Comparison of ENCODE assay signal across 10 cellular contexts in the genomic region with DNA sequence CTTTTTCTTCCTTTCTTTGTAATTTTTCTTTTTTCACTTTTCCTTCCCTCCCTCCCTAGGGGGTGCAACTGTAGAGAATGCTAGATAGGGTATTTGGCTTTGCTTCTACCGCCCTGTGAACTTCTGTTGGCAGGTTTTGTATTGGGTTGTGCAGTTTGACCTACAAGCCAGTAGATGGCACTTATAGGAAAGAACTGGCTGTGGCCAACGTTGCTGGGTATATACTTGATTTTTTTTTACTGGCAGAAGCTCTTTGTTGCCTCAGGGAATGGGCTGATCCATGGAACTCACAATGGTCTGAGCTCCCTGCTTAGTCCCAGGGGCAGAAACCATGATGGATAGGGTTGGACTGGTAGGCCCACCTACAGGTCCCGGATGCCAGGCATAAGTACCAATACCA.
A peak's percentile ranks its signal among the peaks of the same experiment; 100 is the strongest.
DNase-seq lines count a peak whose midpoint lies in the region; ATAC-seq and TF ChIP-seq lines count a peak whose summit lies in the region.
"Had no signal": no experiment of that assay in that cellular context is flagged by ENCODE, and none has a peak within 500 bp of the region (broad histone marks: within the 10 kb centered on the region; RNA-seq: fewer than 3 reads in every experiment).

No MANE protein-coding gene starts in this region.

- WGBS in thyroid gland, 2 donors = 52 to 61% methylated on average over 3 of the region's 3 CpGs

- no peak for TF ChIP-seq POLR2A in thyroid gland (IDR thresholded peaks at IDR 0.05)

- no peaks in the 10 kb centered on the region for H3K27me3 ChIP-seq in AG04450 (ENCODE audit: control insufficient read depth, insufficient read depth, low read length)
- H3K27me3 ChIP-seq in HAP-1 (ENCODE audit: low read depth) = no peaks in the 10 kb centered on the region
- no peaks in the 10 kb centered on the region for H3K27me3 ChIP-seq in CD4-positive, alpha-beta T cell (ENCODE audit: control insufficient read depth, insufficient read depth, low read length)
- no peaks in the 10 kb centered on the region for H3K27me3 ChIP-seq in thyroid gland
- H3K27me3 ChIP-seq: tibial nerve had no signal

- no peaks in the 10 kb centered on the region for H3K27me3 Mint-ChIP-seq in CD4-positive, alpha-beta T cell
- H3K27me3 Mint-ChIP-seq: T-cell had no signal

- H3K27ac ChIP-seq in AG04450 (ENCODE audit: low read depth, low read length) (no peak overlapping the region), coronary artery (no peak overlapping the region), thyroid gland (no peak overlapping the region)
- H3K27ac ChIP-seq in CD4-positive, alpha-beta T cell (ENCODE audit: low read depth, low read length) = no peak overlapping the region
- H3K27ac ChIP-seq: tibial nerve had no signal

- DNase-seq in AG04450 (ENCODE audit: low read depth, low spot score) (no peak), HAP-1 (ENCODE audit: low spot score in 2 of 2) (peak; percentile 59 to 62), NCI-H82 treated with DMSO at 0.1 percent for 48 hours (lab: John Stamatoyannopoulos, UW; ENCODE audit: unreplicated experiment) (peak; percentile 23), epithelial cell of proximal tubule (ENCODE audit: low read depth) (peak; percentile 15), coronary artery (ENCODE audit: low spot score) (no peak), thyroid gland (no peak)
- DNase-seq in effector CD4-positive, alpha-beta T cell = no peak
- DNase-seq in CD4-positive, alpha-beta T cell = no peak
- DNase-seq: T-cell had no signal

- H3K4me3 ChIP-seq in AG04450 (ENCODE audit: low read depth, low read length) = no peak overlapping the region
- H3K4me3 ChIP-seq in HAP-1 = no peak overlapping the region
- H3K4me3 ChIP-seq in epithelial cell of proximal tubule (ENCODE audit: low read depth, low read length) = no peak overlapping the region
- H3K4me3 ChIP-seq in coronary artery = no peak overlapping the region
- H3K4me3 ChIP-seq in thyroid gland (replicated peaks in 1 of 3) = no peak overlapping the region
- H3K4me3 ChIP-seq: tibial nerve had no signal

- H3K36me3 ChIP-seq in HAP-1 (replicated peaks) (no peaks in the 10 kb centered on the region), thyroid gland (no peaks in the 10 kb centered on the region)
- H3K36me3 ChIP-seq: tibial nerve had no signal

- intact Hi-C loops in CD4-positive, alpha-beta T cell (cut with DNase I, micrococcal nuclease) = no loop called here
- intact Hi-C loops in thyroid gland (cut with DNase I) = no loop called here

- CTCF ChIA-PET in AG04450 (lab: Charles Lee) = no interaction called here
- CTCF ChIA-PET in CD4-positive, alpha-beta T cell (lab: Charles Lee) = no interaction called here

- no peaks in the 10 kb centered on the region; the same call in 1 of the 2 replicates for H3K9me3 ChIP-seq in AG04450 (ENCODE audit: control insufficient read depth, insufficient read depth, low read length)
- H3K9me3 ChIP-seq in HAP-1 = 0 out of 2 replicates have a peak, but pooled peaks cover 2% of the 10 kb centered on the region
- no peaks in the 10 kb centered on the region for H3K9me3 ChIP-seq in CD4-positive, alpha-beta T cell (ENCODE audit: control insufficient read depth, low read length)
- H3K9me3 ChIP-seq in thyroid gland = no peaks in the 10 kb centered on the region

- H3K4me1 Mint-ChIP-seq in CD4-positive, alpha-beta T cell (ENCODE audit: low read depth) = no peaks in the 10 kb centered on the region
- H3K4me1 Mint-ChIP-seq: T-cell had no signal

- in situ Hi-C loops in HAP-1 (cut with MboI; ENCODE audit: low sequenced_read_pairs) = no loop called here

- H3K4me1 ChIP-seq in HAP-1 = no peaks in the 10 kb centered on the region
- H3K4me1 ChIP-seq in thyroid gland = no peaks in the 10 kb centered on the region
- H3K4me1 ChIP-seq: tibial nerve had no signal

- H3K27ac Mint-ChIP-seq in CD4-positive, alpha-beta T cell = no peak overlapping the region
- H3K27ac Mint-ChIP-seq: T-cell had no signal

- H3K4me3 Mint-ChIP-seq in CD4-positive, alpha-beta T cell = no peak overlapping the region
- H3K4me3 Mint-ChIP-seq: T-cell had no signal

- no peak for ATAC-seq in CD4-positive, alpha-beta T cell (ENCODE audit: poor library complexity)
- ATAC-seq: T-cell had no signal

- TF ChIP-seq CTCF in AG04450 (IDR thresholded peaks at IDR 0.05; ENCODE audit: low read depth, low read length) = peak; percentile 42
- TF ChIP-seq CTCF in epithelial cell of proximal tubule (conservative IDR thresholded peaks at IDR 0.05; ENCODE audit: low read depth, low read length) = peak; percentile 65
- no peak for TF ChIP-seq CTCF in coronary artery (IDR thresholded peaks at IDR 0.05)
- TF ChIP-seq CTCF in CD4-positive, alpha-beta T cell (IDR thresholded peaks at IDR 0.05) = no peak
- TF ChIP-seq CTCF in thyroid gland (IDR thresholded peaks at IDR 0.05) = no peak

- no peaks in the 10 kb centered on the region for H3K36me3 Mint-ChIP-seq in CD4-positive, alpha-beta T cell (ENCODE audit: low read depth)
- H3K36me3 Mint-ChIP-seq: T-cell had no signal

- POLR2A ChIA-PET in AG04450 (lab: Yijun Ruan, JAX) = no interaction called here
- POLR2A ChIA-PET in CD4-positive, alpha-beta T cell (lab: Charles Lee) = no interaction called here

- H3K9me3 Mint-ChIP-seq in CD4-positive, alpha-beta T cell = peaks cover 18% of the 10 kb centered on the region

Comparison
In these comparisons a context has a peak if more than half of its experiments do, and no peak if none do; other contexts are left out.
1. DNase-seq: peak in HAP-1 (2 of 2), NCI-H82 treated with DMSO at 0.1 percent for 48 hours (single experiment) and epithelial cell of proximal tubule (single experiment); none in AG04450 (single experiment), effector CD4-positive, alpha-beta T cell (single experiment), coronary artery (single experiment), CD4-positive, alpha-beta T cell (0 of 10) and thyroid gland (0 of 2).
2. CTCF ChIP-seq: peak in AG04450 (single experiment) and epithelial cell of proximal tubule (single experiment); none in coronary artery (single experiment), CD4-positive, alpha-beta T cell (single experiment) and thyroid gland (0 of 6).